ENCODE assay signal across 8 cellular contexts in the genomic region with DNA sequence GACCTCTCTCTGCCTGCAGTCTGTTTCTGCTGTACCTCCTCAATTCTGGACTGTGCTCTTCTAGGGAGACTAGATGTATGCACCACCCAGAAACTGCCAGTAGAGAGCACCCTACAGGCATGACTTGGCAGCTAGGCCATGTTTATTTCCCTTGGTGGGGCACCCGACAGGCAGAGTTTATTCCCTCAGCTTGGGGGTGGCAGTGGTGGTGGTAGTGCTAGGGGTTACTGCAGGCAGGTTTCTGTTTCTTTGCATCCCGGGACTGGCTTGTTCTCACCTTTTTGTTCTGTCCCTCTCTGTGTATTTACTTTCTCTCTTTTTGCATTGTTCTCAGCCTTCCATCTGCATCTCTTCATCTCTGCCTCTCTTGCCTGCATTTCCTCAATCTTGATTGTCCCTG. TPM values are rescaled to one million over a fixed set of nuclear protein-coding genes. Genes with fewer than 3 reads are reported as not detected.
A peak's percentile ranks its signal among the peaks of the same experiment; 100 is the strongest.
DNase-seq lines count a peak whose midpoint lies in the region; ATAC-seq and TF ChIP-seq lines count a peak whose summit lies in the region.

No MANE protein-coding gene starts in this region.

- H3K9ac ChIP-seq in liver (ENCODE audit: low read depth in 1 of 2, low read length in 2 of 2) = no peak overlapping the region

- CTCF ChIA-PET in CD8-positive, alpha-beta T cell (lab: Charles Lee) = interaction anchor here (0.5 to 19.5 kb wide), 28 partner anchors 8 to 392 kb away, joined by 3 to 493 read pairs (median 4); a partner anchor contains a TSS
- CTCF ChIA-PET in activated CD4-positive, alpha-beta T cell treated with anti-CD3 and anti-CD28 coated beads, Interleukin-2, amount 10 ng/mL, durations not matched to agents 7 days and 5 days (lab: Charles Lee) = interaction anchor here (0.6 to 4.3 kb wide), 22 partner anchors 8 to 240 kb away, joined by 3 to 22 read pairs (median 5); a partner anchor contains a TSS

- H3K27ac Mint-ChIP-seq in CD8-positive, alpha-beta T cell = peak overlapping the region; percentile 46
- peak overlapping the region; percentile 58 for H3K27ac Mint-ChIP-seq in activated CD4-positive, alpha-beta T cell treated with anti-CD3 and anti-CD28 coated beads, Interleukin-2, amount 10 ng/mL, durations not matched to agents 7 days and 5 days

- intact Hi-C loops in CD8-positive, alpha-beta T cell (cut with DNase I, micrococcal nuclease) = loop anchor here (1.0 to 2.0 kb wide), 2 partner anchors 70 to 142 kb away; a partner anchor contains a TSS

- no peaks in the 10 kb centered on the region for H3K36me3 ChIP-seq in CD8-positive, alpha-beta T cell (ENCODE audit: insufficient read depth, low read length)
- peaks cover 0 to 4% (median 0%) of the 10 kb centered on the region in 4 donors for H3K36me3 ChIP-seq in liver (ENCODE audit: control insufficient read depth in 4 of 4, insufficient read depth in 3 of 4, low read depth in 1 of 4, low read length in 3 of 4)

- no peaks in the 10 kb centered on the region for H3K9me3 ChIP-seq in CD8-positive, alpha-beta T cell (ENCODE audit: low read length)
- H3K9me3 ChIP-seq in liver (ENCODE audit: control insufficient read depth in 4 of 4, low read length in 3 of 4) = no peaks in the 10 kb centered on the region

- POLR2A ChIA-PET in CD8-positive, alpha-beta T cell (lab: Charles Lee) = interaction anchor here (0.5 to 4.3 kb wide), 6 partner anchors 12 to 105 kb away, joined by 3 to 19 read pairs (median 6); a partner anchor contains a TSS
- POLR2A ChIA-PET in activated CD4-positive, alpha-beta T cell treated with anti-CD3 and anti-CD28 coated beads, Interleukin-2, amount 10 ng/mL, durations not matched to agents 7 days and 5 days (lab: Charles Lee) = interaction anchor here (0.6 to 1.1 kb wide), 2 partner anchors 37 to 105 kb away, joined by 3 to 4 read pairs; no protein-coding TSS in a partner anchor

- H3K27ac ChIP-seq in CD8-positive, alpha-beta T cell (ENCODE audit: low read depth, low read length) = no peak overlapping the region
- no peak overlapping the region for H3K27ac ChIP-seq in liver (ENCODE audit: low read depth in 1 of 2, low read length in 2 of 2)

- TF ChIP-seq RAD21 in liver (IDR thresholded peaks at IDR 0.05) = peak; percentile 70 to 81

- H3K4me1 ChIP-seq in CD8-positive, alpha-beta T cell (ENCODE audit: insufficient read depth, low read length) = peaks cover 21% of the 10 kb centered on the region
- no peaks in the 10 kb centered on the region for H3K4me1 ChIP-seq in liver (ENCODE audit: control insufficient read depth in 4 of 4, insufficient read depth in 4 of 4, low read length in 3 of 4)

- H3K9me3 Mint-ChIP-seq in CD8-positive, alpha-beta T cell = no peaks in the 10 kb centered on the region
- no peaks in the 10 kb centered on the region for H3K9me3 Mint-ChIP-seq in activated CD4-positive, alpha-beta T cell treated with anti-CD3 and anti-CD28 coated beads, Interleukin-2, amount 10 ng/mL, durations not matched to agents 7 days and 5 days

- no peak overlapping the region for H3K4me3 Mint-ChIP-seq in CD8-positive, alpha-beta T cell
- H3K4me3 Mint-ChIP-seq in activated CD4-positive, alpha-beta T cell treated with anti-CD3 and anti-CD28 coated beads, Interleukin-2, amount 10 ng/mL, durations not matched to agents 7 days and 5 days = no peak overlapping the region

- WGBS in liver = 39% methylated on average over 2 of the region's 2 CpGs

- H3K27me3 ChIP-seq in CD8-positive, alpha-beta T cell (ENCODE audit: insufficient read depth, low read length) = no peaks in the 10 kb centered on the region
- H3K27me3 ChIP-seq in liver (ENCODE audit: control insufficient read depth in 4 of 4, insufficient read depth in 4 of 4, low read length in 3 of 4) = no peaks in the 10 kb centered on the region

- DNase-seq in CD8-positive, alpha-beta T cell = peak in 6 of 7 experiments; percentile 39 to 72 (median 52)
- DNase-seq in NCI-H510A (lab: John Stamatoyannopoulos, UW) (peak; percentile 37), dermis blood vessel endothelial cell (peak; percentile 82)
- DNase-seq in activated CD4-positive, alpha-beta T cell treated with anti-CD3 and anti-CD28 coated beads, Interleukin-2, amount 10 ng/mL, durations not matched to agents 7 days and 5 days = peak; percentile 78
- peak; percentile 26 to 34 for DNase-seq in stimulated activated CD8-positive, alpha-beta memory T cell treated with anti-CD3 and anti-CD28 coated beads, Interleukin-15, amount 100 ng/mL, for 48 hours (ENCODE audit: low read depth in 2 of 2)

- H3K4me1 Mint-ChIP-seq in CD8-positive, alpha-beta T cell (ENCODE audit: low read depth) = peaks cover 29% of the 10 kb centered on the region
- peaks cover 12% of the 10 kb centered on the region for H3K4me1 Mint-ChIP-seq in activated CD4-positive, alpha-beta T cell treated with anti-CD3 and anti-CD28 coated beads, Interleukin-2, amount 10 ng/mL, durations not matched to agents 7 days and 5 days

- peak; percentile 65 for TF ChIP-seq CTCF in CD8-positive, alpha-beta T cell (IDR thresholded peaks at IDR 0.05)
- TF ChIP-seq CTCF in liver (IDR thresholded peaks at IDR 0.05; ENCODE audit: low read depth, low read length, missing input control) = peak; percentile 61

- no peaks in the 10 kb centered on the region for H3K27me3 Mint-ChIP-seq in CD8-positive, alpha-beta T cell (ENCODE audit: low read depth)
- no peaks in the 10 kb centered on the region for H3K27me3 Mint-ChIP-seq in activated CD4-positive, alpha-beta T cell treated with anti-CD3 and anti-CD28 coated beads, Interleukin-2, amount 10 ng/mL, durations not matched to agents 7 days and 5 days

- peaks cover 1% of the 10 kb centered on the region for H3K36me3 Mint-ChIP-seq in CD8-positive, alpha-beta T cell
- H3K36me3 Mint-ChIP-seq in activated CD4-positive, alpha-beta T cell treated with anti-CD3 and anti-CD28 coated beads, Interleukin-2, amount 10 ng/mL, durations not matched to agents 7 days and 5 days (ENCODE audit: low read depth) = no peaks in the 10 kb centered on the region

- ATAC-seq in CD8-positive, alpha-beta T cell = peak; percentile 99
- ATAC-seq in GM21786 (IDR thresholded peaks at IDR 0.05; ENCODE audit: unreplicated experiment) = peak; percentile 74
- ATAC-seq in HG03025 (IDR thresholded peaks at IDR 0.05; ENCODE audit: low FRiP score, unreplicated experiment) = no peak

- no peak overlapping the region for H3K4me3 ChIP-seq in CD8-positive, alpha-beta T cell (ENCODE audit: low read depth, low read length)
- no peak overlapping the region for H3K4me3 ChIP-seq in liver (ENCODE audit: low read depth in 1 of 3, low read length in 3 of 3)

TF ChIP-seq in liver, 16 proteins besides CTCF, POLR2A, EP300 and RAD21:
- TF ChIP-seq JUND (IDR thresholded peaks at IDR 0.05) = no peak
- no peak for TF ChIP-seq FOXA2 (IDR thresholded peaks at IDR 0.05)
- TF ChIP-seq HNF4A (conservative IDR thresholded peaks at IDR 0.05) = no peak
- no peak for TF ChIP-seq RXRA (IDR thresholded peaks at IDR 0.05)
- no peak for TF ChIP-seq SP1 (IDR thresholded peaks at IDR 0.05)
- no peak for TF ChIP-seq FOXA1 (IDR thresholded peaks at IDR 0.05)

RNA-seq across cellular contexts. Expression of a gene that starts 13.6 kb away (rescaled TPM):
- 1 to 10 TPM; 3.4 to 4.2 TPM for total RNA-seq in CD8-positive, alpha-beta T cell
- 10 to 100 TPM; 11.6 to 11.7 TPM for total RNA-seq in activated CD4-positive, alpha-beta T cell treated with anti-CD3 and anti-CD28 coated beads, Interleukin-2, amount 10 ng/mL, durations not matched to agents 7 days and 5 days
- 1.9 and 4.1 TPM in 2 replicates for total RNA-seq in dermis blood vessel endothelial cell
- total RNA-seq in liver = 1 to 10 TPM; 2.4 to 4.8 TPM
- 1 to 10 TPM; 3.4 to 4.3 TPM for polyA plus RNA-seq in liver

RNA-seq across cellular contexts. Expression of a gene that starts 31.5 kb away (rescaled TPM):
- total RNA-seq in CD8-positive, alpha-beta T cell = 1 to 10 TPM in 1 of 2 experiments, under 1 TPM in 1; 0.50 to 1.0 TPM
- total RNA-seq in activated CD4-positive, alpha-beta T cell treated with anti-CD3 and anti-CD28 coated beads, Interleukin-2, amount 10 ng/mL, durations not matched to agents 7 days and 5 days = under 1 TPM; 0.15 TPM
- 0.19 and 0.34 TPM in 2 replicates for total RNA-seq in dermis blood vessel endothelial cell
- under 1 TPM; 0.19 to 0.84 TPM for total RNA-seq in liver
- under 1 TPM; 0.33 to 0.51 TPM for polyA plus RNA-seq in liver

Comparison
In these comparisons a context has a peak if more than half of its experiments do, and no peak if none do; other contexts are left out.
1. DNase-seq: peak in every context shown above with its lines; median percentile 82 in dermis blood vessel endothelial cell; 78 in activated CD4-positive, alpha-beta T cell treated with anti-CD3 and anti-CD28 coated beads, Interleukin-2, amount 10 ng/mL, durations not matched to agents 7 days and 5 days; 52 in CD8-positive, alpha-beta T cell; 37 in NCI-H510A; 30 in stimulated activated CD8-positive, alpha-beta memory T cell treated with anti-CD3 and anti-CD28 coated beads, Interleukin-15, amount 100 ng/mL, for 48 hours.